In genomic region chr10:74175510-74176379, GRCh38 we compare ENCODE assay signal across 8 cellular contexts. TPM values are rescaled to one million over a fixed set of nuclear protein-coding genes. Genes with fewer than 3 reads are reported as not detected.
DNase-seq lines count a peak whose midpoint lies in the region; ATAC-seq and TF ChIP-seq lines count a peak whose summit lies in the region.

No MANE protein-coding gene starts in this region.

- H3K27me3 Mint-ChIP-seq in dendritic cell treated with granulocyte-macrophage colony-stimulating factor and Interleukin-4, amounts not matched to agents 40 ng/mL and 50 ng/mL, for 4 days = no peaks in the 10 kb centered on the region
- H3K27me3 Mint-ChIP-seq in nephron (ENCODE audit: low read depth) = no peaks in the 10 kb centered on the region

- DNase-seq in LoVo (ENCODE audit: low spot score) = peak; percentile 32
- DNase-seq in H4 (ENCODE audit: low spot score) = no peak
- no peak for DNase-seq in NOMO-1 treated with DMSO at 0.1 percent for 48 hours (lab: John Stamatoyannopoulos, UW; ENCODE audit: unreplicated experiment)
- no peak for DNase-seq in MV-4-11 (lab: John Stamatoyannopoulos, UW)

- TF ChIP-seq CTCF in C4-2B (conservative IDR thresholded peaks at IDR 0.05) (no peak), nephron (IDR thresholded peaks at IDR 0.05; ENCODE audit: unreplicated experiment in 3 of 3) (no peak)

- H3K36me3 Mint-ChIP-seq in dendritic cell treated with granulocyte-macrophage colony-stimulating factor and Interleukin-4, amounts not matched to agents 40 ng/mL and 50 ng/mL, for 4 days (ENCODE audit: low read depth) = peaks cover 9% of the 10 kb centered on the region
- H3K36me3 Mint-ChIP-seq in nephron (ENCODE audit: low read depth) = no peaks in the 10 kb centered on the region

- intact Hi-C loops in dendritic cell treated with granulocyte-macrophage colony-stimulating factor and Interleukin-4, amounts not matched to agents 40 ng/mL and 50 ng/mL, for 4 days (cut with micrococcal nuclease) = loop anchor here (1.0 kb wide), 2 partner anchors 9 to 24 kb away; partner anchors contain the start of gene ADK

- peaks cover 35% of the 10 kb centered on the region for H3K4me1 Mint-ChIP-seq in dendritic cell treated with granulocyte-macrophage colony-stimulating factor and Interleukin-4, amounts not matched to agents 40 ng/mL and 50 ng/mL, for 4 days (ENCODE audit: low read depth)
- H3K4me1 Mint-ChIP-seq in nephron = peaks cover 17% of the 10 kb centered on the region

- peak overlapping the region; percentile 97 for H3K27ac Mint-ChIP-seq in dendritic cell treated with granulocyte-macrophage colony-stimulating factor and Interleukin-4, amounts not matched to agents 40 ng/mL and 50 ng/mL, for 4 days
- H3K27ac Mint-ChIP-seq in nephron = peak overlapping the region; percentile 89 to 95 (median 95)

- no peaks in the 10 kb centered on the region for H3K9me3 Mint-ChIP-seq in dendritic cell treated with granulocyte-macrophage colony-stimulating factor and Interleukin-4, amounts not matched to agents 40 ng/mL and 50 ng/mL, for 4 days
- H3K9me3 Mint-ChIP-seq in nephron = no peaks in the 10 kb centered on the region

- H3K4me3 Mint-ChIP-seq in dendritic cell treated with granulocyte-macrophage colony-stimulating factor and Interleukin-4, amounts not matched to agents 40 ng/mL and 50 ng/mL, for 4 days = peak overlapping the region; percentile 95
- peak overlapping the region; percentile 87 to 95 (median 92) for H3K4me3 Mint-ChIP-seq in nephron

- no peak for ATAC-seq in HG03354 (IDR thresholded peaks at IDR 0.05; ENCODE audit: poor library complexity, severe bottlenecking, unreplicated experiment)

- H3K27ac ChIP-seq in C4-2B = peak overlapping the region; percentile 96

RNA-seq across cellular contexts. Expression of gene ADK, which starts 24.7 kb away (rescaled TPM):
- 29.2 and 33.5 TPM in 2 replicates for total RNA-seq in H4 (2014; rRNA removed; shearing (Covaris generic))

RNA-seq across cellular contexts. Expression of gene AP3M1, which starts 25.1 kb away (rescaled TPM):
- 33.4 and 42.1 TPM in 2 replicates for total RNA-seq in H4 (2014; rRNA removed; shearing (Covaris generic))
